25 cellular contexts compared by ENCODE assay signal in genomic region chr1:50860256-50860655, GRCh38.
DNase-seq lines count a peak whose midpoint lies in the region; ATAC-seq lines count a peak whose summit lies in the region.
"Had no signal": no experiment of that assay in that cellular context is flagged by ENCODE, and none has a peak within 500 bp of the region (broad histone marks: within the 10 kb centered on the region; RNA-seq: fewer than 3 reads in every experiment).

No MANE protein-coding gene starts in this region.

- ATAC-seq in activated T-cell treated with anti-CD3 and anti-CD28 coated beads, Interleukin-2, amount 50 U/mL, for 72 hours (replicated peaks in 1 of 2), result no peak
- ATAC-seq: A549; CD8-positive, alpha-beta T cell had no signal

- H3K27me3 Mint-ChIP-seq in activated T-cell treated with anti-CD3 and anti-CD28 coated beads, Interleukin-2, amount 50 U/mL, for 72 hours (ENCODE audit: low read depth), result no peaks in the 10 kb centered on the region
- no peaks in the 10 kb centered on the region for H3K27me3 Mint-ChIP-seq in activated T-cell treated with anti-CD3 and anti-CD28 coated beads, Interleukin-2, amount 50 U/mL, for 24 hours
- H3K27me3 Mint-ChIP-seq: B cell; CD4-positive, alpha-beta memory T cell; CD4-positive, alpha-beta T cell; CD4-positive, CD25-positive, alpha-beta regulatory T cell; CD8-positive, alpha-beta memory T cell had no signal

- peaks cover 12 to 24% of the 10 kb centered on the region in 2 donors for H3K9me3 Mint-ChIP-seq in activated T-cell treated with anti-CD3 and anti-CD28 coated beads, Interleukin-2, amount 50 U/mL, for 72 hours
- peaks cover 23% of the 10 kb centered on the region for H3K9me3 Mint-ChIP-seq in activated T-cell treated with anti-CD3 and anti-CD28 coated beads, Interleukin-2, amount 50 U/mL, for 24 hours

- DNase-seq in activated T-cell treated with anti-CD3 and anti-CD28 coated beads, Interleukin-2, amount 50 U/mL, for 72 hours, result no peak
- no peak for DNase-seq in activated T-cell treated with anti-CD3 and anti-CD28 coated beads, Interleukin-2, amount 50 U/mL, for 24 hours
- DNase-seq: 8988T; ACHN; AML-193; BE2C; C1 segment of cervical spinal cord; Caco-2; Calu3; CD4-positive, alpha-beta memory T cell; CD4-positive, alpha-beta T cell; CD4-positive, CD25-positive, alpha-beta regulatory T cell; CD8-positive, alpha-beta memory T cell; CD8-positive, alpha-beta T cell; COR-L47; DMS 273 treated with DMSO at 0.1 percent for 48 hours; DMS153; DMS53; DMS79; DMS79 treated with DMSO at 0.1 percent for 48 hours; DND-41; EL had no signal

- H3K4me1 Mint-ChIP-seq in activated T-cell treated with anti-CD3 and anti-CD28 coated beads, Interleukin-2, amount 50 U/mL, for 72 hours (ENCODE audit: low read depth), result no peaks in the 10 kb centered on the region
- peaks cover 27% of the 10 kb centered on the region for H3K4me1 Mint-ChIP-seq in activated T-cell treated with anti-CD3 and anti-CD28 coated beads, Interleukin-2, amount 50 U/mL, for 24 hours (ENCODE audit: low read depth)
- H3K4me1 Mint-ChIP-seq: CD14-positive monocyte had no signal

- H3K27ac Mint-ChIP-seq in activated T-cell treated with anti-CD3 and anti-CD28 coated beads, Interleukin-2, amount 50 U/mL, for 72 hours, result peak overlapping the region; percentile 63
- H3K27ac Mint-ChIP-seq in activated T-cell treated with anti-CD3 and anti-CD28 coated beads, Interleukin-2, amount 50 U/mL, for 24 hours, result no peak overlapping the region
- H3K27ac Mint-ChIP-seq: B cell; CD14-positive monocyte; CD4-positive, alpha-beta memory T cell; CD4-positive, alpha-beta T cell; CD4-positive, CD25-positive, alpha-beta regulatory T cell; CD8-positive, alpha-beta memory T cell; CD8-positive, alpha-beta T cell had no signal

- no peak overlapping the region for H3K4me3 Mint-ChIP-seq in activated T-cell treated with anti-CD3 and anti-CD28 coated beads, Interleukin-2, amount 50 U/mL, for 72 hours
- H3K4me3 Mint-ChIP-seq in activated T-cell treated with anti-CD3 and anti-CD28 coated beads, Interleukin-2, amount 50 U/mL, for 24 hours, result no peak overlapping the region
- H3K4me3 Mint-ChIP-seq: B cell; CD14-positive monocyte; CD4-positive, alpha-beta T cell; CD4-positive, CD25-positive, alpha-beta regulatory T cell; CD8-positive, alpha-beta memory T cell; CD8-positive, alpha-beta T cell had no signal

- H3K36me3 Mint-ChIP-seq in activated T-cell treated with anti-CD3 and anti-CD28 coated beads, Interleukin-2, amount 50 U/mL, for 72 hours (ENCODE audit: insufficient read depth in 2 of 2), result peaks cover 18 to 20% of the 10 kb centered on the region in 2 donors
- peaks cover 28% of the 10 kb centered on the region for H3K36me3 Mint-ChIP-seq in activated T-cell treated with anti-CD3 and anti-CD28 coated beads, Interleukin-2, amount 50 U/mL, for 24 hours (ENCODE audit: low read depth)
